In genomic region chr5:151450605-151451004, GRCh38 we compare ENCODE assay signal across 20 cellular contexts.
"Had no signal": no experiment of that assay in that cellular context is flagged by ENCODE, and none has a peak within 500 bp of the region (broad histone marks: within the 10 kb centered on the region; RNA-seq: fewer than 3 reads in every experiment).

No MANE protein-coding gene starts in this region.

- H3K36me3 ChIP-seq: adrenal gland, stomach, upper lobe of right lung had no signal

- FAIRE-seq: astrocyte had no signal

- ATAC-seq: activated T-cell treated with anti-CD3 and anti-CD28 coated beads, Interleukin-2, amount 50 U/mL, for 72 hours; right cardiac atrium; upper lobe of right lung had no signal

- H3K27me3 ChIP-seq: adrenal gland, stomach, upper lobe of right lung had no signal

- H3K4me3 Mint-ChIP-seq: activated naive CD4-positive, alpha-beta T cell treated with anti-CD3 and anti-CD28 coated beads, Interleukin-2, amount 50 U/mL, for 24 hours; activated T-cell treated with anti-CD3 and anti-CD28 coated beads, Interleukin-2, amount 50 U/mL, for 72 hours; mesothelial cell of epicardium; T-helper 1 cell treated with Interleukin-12 subunit alpha and Interleukin-12 subunit beta and Interleukin-4 antibody, amounts not matched to agents 30 μg/mL and 1 μg/mL, for 36 hours had no signal

- H3K27ac ChIP-seq: adrenal gland, skin epidermis, stomach, upper lobe of right lung had no signal

- H3K4me3 ChIP-seq: adrenal gland, lung, skin epidermis, stomach, upper lobe of right lung had no signal

- H3K9me3 Mint-ChIP-seq: activated naive CD4-positive, alpha-beta T cell treated with anti-CD3 and anti-CD28 coated beads, Interleukin-2, amount 50 U/mL, for 24 hours; activated T-cell treated with anti-CD3 and anti-CD28 coated beads, Interleukin-2, amount 50 U/mL, for 72 hours; mesothelial cell of epicardium; nephron; T-helper 1 cell treated with Interleukin-12 subunit alpha and Interleukin-12 subunit beta and Interleukin-4 antibody, amounts not matched to agents 30 μg/mL and 1 μg/mL, for 36 hours had no signal

- H3K36me3 Mint-ChIP-seq: activated naive CD4-positive, alpha-beta T cell treated with anti-CD3 and anti-CD28 coated beads, Interleukin-2, amount 50 U/mL, for 24 hours; mesothelial cell of epicardium had no signal

- H3K9me3 ChIP-seq: adrenal gland, stomach, upper lobe of right lung had no signal

- H3K4me1 ChIP-seq: upper lobe of right lung had no signal

- H3K27ac Mint-ChIP-seq: activated naive CD4-positive, alpha-beta T cell treated with anti-CD3 and anti-CD28 coated beads, Interleukin-2, amount 50 U/mL, for 24 hours; activated T-cell treated with anti-CD3 and anti-CD28 coated beads, Interleukin-2, amount 50 U/mL, for 72 hours; mesothelial cell of epicardium; T-helper 1 cell treated with Interleukin-12 subunit alpha and Interleukin-12 subunit beta and Interleukin-4 antibody, amounts not matched to agents 30 μg/mL and 1 μg/mL, for 36 hours had no signal

- DNase-seq: activated CD4-positive, alpha-beta T cell treated with anti-CD3 and anti-CD28 coated beads, Interleukin-2, amount 50 U/mL, for 4 hours; activated gamma-delta T cell; activated T-cell treated with anti-CD3 and anti-CD28 coated beads, Interleukin-2, amount 50 U/mL, for 72 hours; adrenal gland; cerebellar nuclear complex; effector memory CD4-positive, alpha-beta T cell; hypothalamus; islet precursor cell; right cardiac atrium; stimulated activated CD4-positive, alpha-beta T cell treated with anti-CD3 and anti-CD28 coated beads, Interleukin-15, amount 100 ng/mL, for 24 hours; stimulated activated CD4-positive, alpha-beta T cell treated with anti-CD3 and anti-CD28 coated beads, Interleukin-2, amount 100 ng/mL, for 48 hours; stomach; upper lobe of right lung had no signal
